In genomic region chr11:67371549-67372231, GRCh38 we compare ENCODE assay signal across 1 cellular context.
TF ChIP-seq lines count a peak whose summit lies in the region.

No MANE protein-coding gene starts in this region.

TF ChIP-seq in GM23338, 12 proteins besides CTCF, POLR2A, EP300 and RAD21 (continued from another document):
- TF ChIP-seq ZNF462 (CRISPR knock-in tag; IDR thresholded peaks at IDR 0.05), result no peak
- TF ChIP-seq EZH2phosphoT487 (IDR thresholded peaks at IDR 0.05; ENCODE audit: unreplicated experiment), result no peak
